In genomic region chr6:73523434-73524123, GRCh38 we compare ENCODE assay signal across 8 cellular contexts. TPM values are rescaled to one million over a fixed set of nuclear protein-coding genes. Genes with fewer than 3 reads are reported as not detected.
DNase-seq lines count a peak whose midpoint lies in the region; ATAC-seq lines count a peak whose summit lies in the region.

No MANE protein-coding gene starts in this region.

- peaks cover 10% of the 10 kb centered on the region for H3K36me3 ChIP-seq in CD4-positive, CD25-positive, alpha-beta regulatory T cell (ENCODE audit: control insufficient read depth, insufficient read depth, low read length)
- H3K36me3 ChIP-seq in adipocyte (ENCODE audit: control insufficient read depth, insufficient read depth, low read length, severe bottlenecking) (peaks cover 16% of the 10 kb centered on the region), iPS DF 6.9 (ENCODE audit: control insufficient read depth, insufficient read depth, low read length) (peaks cover 18% of the 10 kb centered on the region)

- H3K4me3 ChIP-seq in CD4-positive, CD25-positive, alpha-beta regulatory T cell (ENCODE audit: low read depth, low read length), result peak overlapping the region; percentile 95
- H3K4me3 ChIP-seq in adipocyte (ENCODE audit: low read length), result peak overlapping the region; percentile 87
- peak overlapping the region; percentile 70; the same call in 1 of the 2 replicates for H3K4me3 ChIP-seq in iPS DF 6.9 (ENCODE audit: low read length)
- peak overlapping the region; percentile 67 to 88 (median 72) for H3K4me3 ChIP-seq in skin epidermis

- peak overlapping the region; percentile 95 to 100 (median 96) for H3K27ac Mint-ChIP-seq in CD4-positive, CD25-positive, alpha-beta regulatory T cell

- H3K36me3 Mint-ChIP-seq in CD4-positive, CD25-positive, alpha-beta regulatory T cell, result peaks cover 19% of the 10 kb centered on the region

- peak; percentile 41 to 44 for ATAC-seq in CD4-positive, CD25-positive, alpha-beta regulatory T cell (ENCODE audit: low read depth in 2 of 2)
- ATAC-seq in GM19397 (IDR thresholded peaks at IDR 0.05; ENCODE audit: unreplicated experiment) (peak; percentile 45), HG03520 (IDR thresholded peaks at IDR 0.05; ENCODE audit: unreplicated experiment) (peak; percentile 41)

- H3K27ac ChIP-seq in CD4-positive, CD25-positive, alpha-beta regulatory T cell (ENCODE audit: insufficient read depth, low read length, poor library complexity, severe bottlenecking), result peak overlapping the region; percentile 99
- H3K27ac ChIP-seq in iPS DF 6.9 (ENCODE audit: low read length) (no peak overlapping the region), skin epidermis (peak overlapping the region; percentile 71 to 100 (median 98))

- peaks cover 0 to 3% (median 0%) of the 10 kb centered on the region in 7 donors for H3K9me3 Mint-ChIP-seq in CD4-positive, CD25-positive, alpha-beta regulatory T cell

- H3K9ac ChIP-seq in adipocyte (ENCODE audit: low read length), result peak overlapping the region; percentile 93

- no CpG with 5 or more reads among the region's 50 CpGs for WGBS in iPS DF 6.9 (ENCODE audit: insufficient coverage, insufficient read length)

- peaks cover 49% of the 10 kb centered on the region for H3K4me1 ChIP-seq in CD4-positive, CD25-positive, alpha-beta regulatory T cell (ENCODE audit: control insufficient read depth, insufficient read depth, low read length, poor library complexity, severe bottlenecking)
- H3K4me1 ChIP-seq in adipocyte (ENCODE audit: control insufficient read depth, insufficient read depth, low read length) (peaks cover 26% of the 10 kb centered on the region), iPS DF 6.9 (ENCODE audit: control insufficient read depth, insufficient read depth, low read length) (no peaks in the 10 kb centered on the region)

- peaks cover 9% of the 10 kb centered on the region for H3K27me3 Mint-ChIP-seq in CD4-positive, CD25-positive, alpha-beta regulatory T cell

- H3K9me3 ChIP-seq in CD4-positive, CD25-positive, alpha-beta regulatory T cell (ENCODE audit: control insufficient read depth in 2 of 2, low read length in 2 of 2), result no peaks in the 10 kb centered on the region
- H3K9me3 ChIP-seq in adipocyte (ENCODE audit: control insufficient read depth, low read length) (no peaks in the 10 kb centered on the region), iPS DF 6.9 (ENCODE audit: control insufficient read depth, insufficient read depth, low read length) (no peaks in the 10 kb centered on the region)

- peak; percentile 71 to 93 (median 81) for DNase-seq in CD4-positive, CD25-positive, alpha-beta regulatory T cell
- peak; percentile 83 for DNase-seq in SKM-1 treated with dmso at 0.1 percent for 144 hours (lab: John Stamatoyannopoulos, UW; ENCODE audit: unreplicated experiment)
- DNase-seq in adipocyte (ENCODE audit: low read depth), result peak; percentile 38
- no peak for DNase-seq in iPS DF 6.9 (ENCODE audit: low read depth, low spot score)
- no peak for DNase-seq in NCI-H2107 (lab: John Stamatoyannopoulos, UW)

- H3K27me3 ChIP-seq in CD4-positive, CD25-positive, alpha-beta regulatory T cell (ENCODE audit: control insufficient read depth, insufficient read depth, low read length), result no peaks in the 10 kb centered on the region
- no peaks in the 10 kb centered on the region for H3K27me3 ChIP-seq in adipocyte (replicated peaks; ENCODE audit: control insufficient read depth, insufficient read depth, low read length)
- H3K27me3 ChIP-seq in iPS DF 6.9 (ENCODE audit: control insufficient read depth, insufficient read depth, low read length), result no peaks in the 10 kb centered on the region

- peak overlapping the region; percentile 92 to 99 (median 96) for H3K4me3 Mint-ChIP-seq in CD4-positive, CD25-positive, alpha-beta regulatory T cell

- H3K4me1 Mint-ChIP-seq in CD4-positive, CD25-positive, alpha-beta regulatory T cell, result peaks cover 16 to 46% (median 30%) of the 10 kb centered on the region in 4 donors

RNA-seq across cellular contexts. Expression of gene EEF1A1, which starts 2.7 kb away (rescaled TPM):
- 10,044 TPM for total RNA-seq in CD4-positive, CD25-positive, alpha-beta regulatory T cell
- over 10,000 TPM in 2 of 4 donors, 1,000 to 10,000 TPM in 2; 6,574 to 12,846 (median 10,671) TPM for polyA plus RNA-seq in CD4-positive, CD25-positive, alpha-beta regulatory T cell

Comparison
In these comparisons a context has a peak if more than half of its experiments do, and no peak if none do; other contexts are left out.
1. DNase-seq: peak in CD4-positive, CD25-positive, alpha-beta regulatory T cell (3 of 3), SKM-1 treated with dmso at 0.1 percent for 144 hours (single experiment) and adipocyte (single experiment); none in iPS DF 6.9 (single experiment) and NCI-H2107 (single experiment).
2. Peak in every context shown above with its lines, with median percentiles within 50 percentile points of each other: ATAC-seq and H3K4me3 ChIP-seq.